Comparison of ENCODE assay signal across 8 cellular contexts in genomic region chr15:75002398-75002797, GRCh38.
"Had no signal": no experiment of that assay in that cellular context is flagged by ENCODE, and none has a peak within 500 bp of the region (broad histone marks: within the 10 kb centered on the region; RNA-seq: fewer than 3 reads in every experiment).

No MANE protein-coding gene starts in this region.

- ATAC-seq: HCT116, K562 had no signal

- H3K36me3 ChIP-seq: HAP-1 had no signal

- H3K9ac ChIP-seq: GM23248 had no signal

- H3K4me1 ChIP-seq: HAP-1 had no signal

- H3K27ac Mint-ChIP-seq: HFFc6 had no signal

- H3K9me3 ChIP-seq: HAP-1 had no signal

- DNase-seq: GM23248, GOT3, H7, HFFc6, IMR-90 had no signal

- H3K9me3 Mint-ChIP-seq: HFFc6 had no signal

- H3K4me3 ChIP-seq: GM23248, HAP-1, K562 had no signal

- H3K4me3 Mint-ChIP-seq: HFFc6 had no signal

- H2AFZ ChIP-seq: GM23248 had no signal

- H3K27ac ChIP-seq: GM23248 had no signal
